ENCODE assay signal across 8 cellular contexts in the genomic region with DNA sequence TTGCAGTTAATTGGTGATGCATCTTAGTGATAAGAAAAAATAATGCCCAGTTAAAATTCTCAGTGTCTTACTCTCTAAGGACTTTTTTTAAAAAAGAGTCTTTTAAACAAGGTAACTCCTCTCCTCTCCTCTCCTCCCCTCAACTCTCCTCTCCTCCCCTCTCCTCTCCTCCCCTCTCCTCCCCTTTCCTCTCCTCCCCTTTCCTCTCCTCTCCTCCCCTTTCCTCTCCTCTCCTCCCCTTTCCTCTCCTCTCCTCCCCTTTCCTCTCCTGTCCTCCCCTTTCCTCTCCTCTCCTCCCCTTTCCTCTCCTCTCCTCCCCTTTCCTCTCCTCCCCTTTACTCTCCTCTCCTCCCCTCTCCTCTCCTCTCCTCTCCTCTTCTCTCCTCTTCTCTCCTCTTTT.
"Had no signal": no experiment of that assay in that cellular context is flagged by ENCODE, and none has a peak within 500 bp of the region (broad histone marks: within the 10 kb centered on the region; RNA-seq: fewer than 3 reads in every experiment).

No MANE protein-coding gene starts in this region.

- FAIRE-seq: G401.6, GM12878, GM12891, GM12892, GM18507, GM19239 had no signal

- DNase-seq: GDM1, GF-D8 had no signal

- ATAC-seq: GM12878 had no signal

- H3K4me3 ChIP-seq: GM12878 had no signal
